Comparison of ENCODE assay signal across 21 cellular contexts in the genomic region with DNA sequence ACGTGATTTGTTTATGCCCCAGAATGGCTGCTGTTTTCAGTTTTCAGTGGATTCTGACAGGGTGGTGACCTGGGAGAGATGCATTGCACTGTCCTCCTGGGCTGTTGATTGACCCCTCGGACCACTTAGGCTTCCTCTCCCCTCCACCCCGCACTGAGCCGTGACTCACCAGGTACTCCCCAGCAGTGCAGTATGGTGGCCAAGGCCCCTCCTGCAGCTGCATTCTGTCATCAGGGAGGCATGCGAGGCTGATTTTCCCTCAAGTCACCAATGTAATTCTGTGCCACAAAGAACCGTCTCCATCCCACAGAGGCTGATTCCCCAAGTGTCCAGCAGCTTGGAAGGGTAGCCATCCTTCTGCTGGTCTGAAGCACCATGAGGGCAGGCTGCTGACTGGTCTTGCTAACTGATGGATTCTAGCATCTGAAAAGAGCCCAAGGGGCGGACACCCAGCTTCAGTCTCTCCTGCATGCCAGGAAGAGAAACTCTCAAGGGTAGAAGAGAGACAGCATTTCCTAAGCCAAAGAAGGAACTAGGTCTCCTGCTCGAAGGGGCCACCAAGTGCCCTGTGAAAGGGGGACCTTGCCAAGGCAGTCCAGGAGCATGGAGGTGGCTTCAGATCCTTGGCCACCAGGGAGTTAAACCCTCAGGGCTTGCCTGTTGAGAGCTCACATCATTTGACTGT.
DNase-seq lines count a peak whose midpoint lies in the region; ATAC-seq and TF ChIP-seq lines count a peak whose summit lies in the region.
"Had no signal": no experiment of that assay in that cellular context is flagged by ENCODE, and none has a peak within 500 bp of the region (broad histone marks: within the 10 kb centered on the region; RNA-seq: fewer than 3 reads in every experiment).

No MANE protein-coding gene starts in this region.

- H3K4me3 ChIP-seq in ascending aorta = no peak overlapping the region
- H3K4me3 ChIP-seq: esophagus squamous epithelium, sigmoid colon had no signal

- ATAC-seq in activated naive CD8-positive, alpha-beta T cell treated with anti-CD3 and anti-CD28 coated beads, Interleukin-2, amount 10 ng/mL, durations not matched to agents 7 days and 5 days (ENCODE audit: low read depth) = no peak
- ATAC-seq in WTC11 = no peak
- no peak for ATAC-seq in GM19324 (IDR thresholded peaks at IDR 0.05; ENCODE audit: low FRiP score, unreplicated experiment)
- ATAC-seq: activated CD4-positive, CD25-positive, alpha-beta regulatory T cell treated with anti-CD3 and anti-CD28 coated beads, Interleukin-2, amount 50 U/mL, for 24 hours had no signal

- H3K4me3 Mint-ChIP-seq in activated naive CD8-positive, alpha-beta T cell treated with anti-CD3 and anti-CD28 coated beads, Interleukin-2, amount 10 ng/mL, durations not matched to agents 7 days and 5 days = no peak overlapping the region
- H3K4me3 Mint-ChIP-seq in activated naive CD8-positive, alpha-beta T cell treated with anti-CD3 and anti-CD28 coated beads for 36 hours = no peak overlapping the region
- no peak overlapping the region for H3K4me3 Mint-ChIP-seq in WTC11
- H3K4me3 Mint-ChIP-seq in mesothelial cell of epicardium = no peak overlapping the region

- POLR2A ChIA-PET in activated naive CD8-positive, alpha-beta T cell treated with anti-CD3 and anti-CD28 coated beads, Interleukin-2, amount 10 ng/mL, durations not matched to agents 7 days and 5 days (lab: Charles Lee) = interaction anchor here (1.0 kb wide), 1 partner anchor 13 kb away, joined by 4 read pairs; no protein-coding TSS in a partner anchor
- POLR2A ChIA-PET in WTC11 (lab: Charles Lee) = no interaction called here

- DNase-seq in activated naive CD8-positive, alpha-beta T cell treated with anti-CD3 and anti-CD28 coated beads, Interleukin-2, amount 10 ng/mL, durations not matched to agents 7 days and 5 days = no peak
- DNase-seq in activated naive CD8-positive, alpha-beta T cell treated with anti-CD3 and anti-CD28 coated beads for 36 hours = no peak
- DNase-seq in ascending aorta (ENCODE audit: low spot score in 2 of 2) = peak in 1 of 2 donors; percentile 85
- peak; percentile 56 for DNase-seq in kidney tubule cell (ENCODE audit: low spot score)
- DNase-seq in WTC11 (ENCODE audit: low spot score) = no peak
- no peak for DNase-seq in mesothelial cell of epicardium (ENCODE audit: low spot score in 2 of 2, unreplicated experiment in 2 of 2)
- no peak for DNase-seq in germinal center (ENCODE audit: low spot score)
- DNase-seq: ACHN; activated T-cell treated with anti-CD3 and anti-CD28 coated beads for 4 hours; Caco-2; dermis blood vessel endothelial cell; esophagus squamous epithelium; Kasumi-1; NCI-H187; NCI-H526; nucleus accumbens; sigmoid colon; stimulated activated CD4-positive, alpha-beta T cell treated with anti-CD3 and anti-CD28 coated beads, Interleukin-4, amount 100 ng/mL, for 24 hours; SW 1271 had no signal

- H3K36me3 Mint-ChIP-seq in activated naive CD8-positive, alpha-beta T cell treated with anti-CD3 and anti-CD28 coated beads, Interleukin-2, amount 10 ng/mL, durations not matched to agents 7 days and 5 days = peaks cover 38% of the 10 kb centered on the region
- peaks cover 22% of the 10 kb centered on the region for H3K36me3 Mint-ChIP-seq in activated naive CD8-positive, alpha-beta T cell treated with anti-CD3 and anti-CD28 coated beads for 36 hours
- H3K36me3 Mint-ChIP-seq in WTC11 (no peaks in the 10 kb centered on the region), mesothelial cell of epicardium (peaks cover 17% of the 10 kb centered on the region)

- H3K4me1 ChIP-seq in ascending aorta = peaks cover 26 to 55% of the 10 kb centered on the region in 2 donors

- H3K27me3 Mint-ChIP-seq in activated naive CD8-positive, alpha-beta T cell treated with anti-CD3 and anti-CD28 coated beads, Interleukin-2, amount 10 ng/mL, durations not matched to agents 7 days and 5 days = no peaks in the 10 kb centered on the region
- H3K27me3 Mint-ChIP-seq in activated naive CD8-positive, alpha-beta T cell treated with anti-CD3 and anti-CD28 coated beads for 36 hours = no peaks in the 10 kb centered on the region
- H3K27me3 Mint-ChIP-seq in WTC11 (ENCODE audit: low read depth) (no peaks in the 10 kb centered on the region), mesothelial cell of epicardium (ENCODE audit: low read depth) (peaks cover 3% of the 10 kb centered on the region)

- CTCF ChIA-PET in WTC11 (lab: Charles Lee) = no interaction called here

- H3K9me3 ChIP-seq in ascending aorta = no peaks in the 10 kb centered on the region
- H3K9me3 ChIP-seq: Caco-2, esophagus squamous epithelium, sigmoid colon had no signal

- TF ChIP-seq CTCF in ascending aorta (IDR thresholded peaks at IDR 0.05) (no peak), WTC11 (IDR thresholded peaks at IDR 0.05) (no peak), mesothelial cell of epicardium (IDR thresholded peaks at IDR 0.05; ENCODE audit: unreplicated experiment) (no peak)

- H3K9me3 Mint-ChIP-seq in activated naive CD8-positive, alpha-beta T cell treated with anti-CD3 and anti-CD28 coated beads, Interleukin-2, amount 10 ng/mL, durations not matched to agents 7 days and 5 days = peaks cover 3% of the 10 kb centered on the region
- H3K9me3 Mint-ChIP-seq in activated naive CD8-positive, alpha-beta T cell treated with anti-CD3 and anti-CD28 coated beads for 36 hours = peaks cover 6% of the 10 kb centered on the region
- H3K9me3 Mint-ChIP-seq in WTC11 (no peaks in the 10 kb centered on the region), mesothelial cell of epicardium (peaks cover 12% of the 10 kb centered on the region)

- peak overlapping the region; percentile 58 to 83 for H3K27ac ChIP-seq in ascending aorta

- H3K27ac Mint-ChIP-seq in activated naive CD8-positive, alpha-beta T cell treated with anti-CD3 and anti-CD28 coated beads, Interleukin-2, amount 10 ng/mL, durations not matched to agents 7 days and 5 days = peak overlapping the region; percentile 73
- no peak overlapping the region for H3K27ac Mint-ChIP-seq in activated naive CD8-positive, alpha-beta T cell treated with anti-CD3 and anti-CD28 coated beads for 36 hours
- H3K27ac Mint-ChIP-seq in WTC11 (no peak overlapping the region), mesothelial cell of epicardium (no peak overlapping the region)

- H3K27me3 ChIP-seq in ascending aorta = no peaks in the 10 kb centered on the region
- H3K27me3 ChIP-seq: esophagus squamous epithelium, sigmoid colon had no signal

- H3K4me1 Mint-ChIP-seq in activated naive CD8-positive, alpha-beta T cell treated with anti-CD3 and anti-CD28 coated beads, Interleukin-2, amount 10 ng/mL, durations not matched to agents 7 days and 5 days = peaks cover 60% of the 10 kb centered on the region
- peaks cover 30% of the 10 kb centered on the region for H3K4me1 Mint-ChIP-seq in activated naive CD8-positive, alpha-beta T cell treated with anti-CD3 and anti-CD28 coated beads for 36 hours
- H3K4me1 Mint-ChIP-seq in WTC11 (peaks cover 7% of the 10 kb centered on the region), mesothelial cell of epicardium (peaks cover 14% of the 10 kb centered on the region)

- H3K36me3 ChIP-seq in ascending aorta = no peaks in the 10 kb centered on the region
- H3K36me3 ChIP-seq: esophagus squamous epithelium, sigmoid colon had no signal

- intact Hi-C loops in ascending aorta (cut with DNase I) = loop anchor here (5.0 kb wide), 2 partner anchors 54 to 149 kb away; a partner anchor contains a TSS

TF ChIP-seq in WTC11, 78 proteins besides CTCF, POLR2A, EP300 and RAD21 (continues in another document):
- TF ChIP-seq, protein P1, sequence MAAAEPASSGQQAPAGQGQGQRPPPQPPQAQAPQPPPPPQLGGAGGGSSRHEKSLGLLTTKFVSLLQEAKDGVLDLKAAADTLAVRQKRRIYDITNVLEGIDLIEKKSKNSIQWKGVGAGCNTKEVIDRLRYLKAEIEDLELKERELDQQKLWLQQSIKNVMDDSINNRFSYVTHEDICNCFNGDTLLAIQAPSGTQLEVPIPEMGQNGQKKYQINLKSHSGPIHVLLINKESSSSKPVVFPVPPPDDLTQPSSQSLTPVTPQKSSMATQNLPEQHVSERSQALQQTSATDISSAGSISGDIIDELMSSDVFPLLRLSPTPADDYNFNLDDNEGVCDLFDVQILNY (CRISPR knock-in tag; IDR thresholded peaks at IDR 0.05) = no peak
- TF ChIP-seq, protein P2, sequence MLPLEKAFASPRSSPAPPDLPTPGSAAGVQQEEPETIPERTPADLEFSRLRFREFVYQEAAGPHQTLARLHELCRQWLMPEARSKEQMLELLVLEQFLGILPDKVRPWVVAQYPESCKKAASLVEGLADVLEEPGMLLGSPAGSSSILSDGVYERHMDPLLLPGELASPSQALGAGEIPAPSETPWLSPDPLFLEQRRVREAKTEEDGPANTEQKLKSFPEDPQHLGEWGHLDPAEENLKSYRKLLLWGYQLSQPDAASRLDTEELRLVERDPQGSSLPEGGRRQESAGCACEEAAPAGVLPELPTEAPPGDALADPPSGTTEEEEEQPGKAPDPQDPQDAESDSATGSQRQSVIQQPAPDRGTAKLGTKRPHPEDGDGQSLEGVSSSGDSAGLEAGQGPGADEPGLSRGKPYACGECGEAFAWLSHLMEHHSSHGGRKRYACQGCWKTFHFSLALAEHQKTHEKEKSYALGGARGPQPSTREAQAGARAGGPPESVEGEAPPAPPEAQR (CRISPR knock-in tag; IDR thresholded peaks at IDR 0.05) = no peak
- TF ChIP-seq IRF2 (CRISPR knock-in tag; IDR thresholded peaks at IDR 0.05; ENCODE audit: borderline replicate concordance, low read depth) = no peak
